In genomic region chrX:46758956-46759644, GRCh38 we compare ENCODE assay signal across 8 cellular contexts. TPM values are rescaled to one million over a fixed set of nuclear protein-coding genes. Genes with fewer than 3 reads are reported as not detected.
DNase-seq lines count a peak whose midpoint lies in the region; ATAC-seq and TF ChIP-seq lines count a peak whose summit lies in the region.

TSS of gene SLC9A7 (minus strand) at chrX:46759118. CDS start at chrX:46759029, 89 bp downstream.

- intact Hi-C loops in right lobe of liver (cut with DNase I), result no loop called here

- peak; percentile 71 to 93 (median 78) for TF ChIP-seq CTCF in right lobe of liver (IDR thresholded peaks at IDR 0.05)

- no peaks in the 10 kb centered on the region for H3K36me3 ChIP-seq in right lobe of liver

- H3K4me1 ChIP-seq in right lobe of liver, result no peaks in the 10 kb centered on the region

- peak; percentile 75 for DNase-seq in AG20443 (ENCODE audit: low spot score)
- peak; percentile 53 for DNase-seq in NCI-H510A treated with DMSO at 0.1 percent for 48 hours (lab: John Stamatoyannopoulos, UW)
- DNase-seq in activated CD4-positive, alpha-beta T cell treated with anti-CD3 and anti-CD28 coated beads for 48 hours, result peak; percentile 88
- peak; percentile 6 for DNase-seq in cortex of kidney (lab: John Stamatoyannopoulos, UW)
- peak; percentile 82 to 85 (median 82) for DNase-seq in right lobe of liver
- peak; percentile 71 to 75 for DNase-seq in stimulated activated CD4-positive, alpha-beta T cell treated with anti-CD3 and anti-CD28 coated beads, Interleukin-4, amount 100 ng/mL, for 4 hours

- no peaks in the 10 kb centered on the region for H3K9me3 ChIP-seq in right lobe of liver

- H3K4me3 ChIP-seq in right lobe of liver, result peak within 1 kb of the TSS; percentile 36 to 59 (median 52)

- H3K27ac ChIP-seq in right lobe of liver, result peak within 1 kb of the TSS in 1 of 3 donors; percentile 51

- no peaks in the 10 kb centered on the region for H3K27me3 ChIP-seq in right lobe of liver

- peak; percentile 68 for ATAC-seq in GM19035 (IDR thresholded peaks at IDR 0.05; ENCODE audit: unreplicated experiment)
- peak; percentile 79 for ATAC-seq in HG03280 (IDR thresholded peaks at IDR 0.05; ENCODE audit: unreplicated experiment)
- ATAC-seq in right lobe of liver, result peak; percentile 91 to 94 (median 92)

- WGBS in right lobe of liver (ENCODE audit: insufficient coverage, low coverage, low lambda C conversion rate, missing lambda C conversion rate), result 0% methylated on average over 1 of the region's 85 CpGs

- peak; percentile 70 for TF ChIP-seq POLR2A in right lobe of liver (IDR thresholded peaks at IDR 0.05)

RNA-seq across cellular contexts. Expression of gene SLC9A7, which starts in this region (rescaled TPM):
- 1 to 10 TPM; 5.7 to 9.0 (median 6.4) TPM for total RNA-seq in right lobe of liver

Comparison
In these comparisons a context has a peak if more than half of its experiments do, and no peak if none do; other contexts are left out.
1. DNase-seq: peak in every context shown above with its lines; median percentile 88 in activated CD4-positive, alpha-beta T cell treated with anti-CD3 and anti-CD28 coated beads for 48 hours; 82 in right lobe of liver; 75 in AG20443; 73 in stimulated activated CD4-positive, alpha-beta T cell treated with anti-CD3 and anti-CD28 coated beads, Interleukin-4, amount 100 ng/mL, for 4 hours; 53 in NCI-H510A treated with DMSO at 0.1 percent for 48 hours; 6 in cortex of kidney.